ENCODE assay signal across 31 cellular contexts in genomic region chrX:115138040-115138439, GRCh38. TPM values are rescaled to one million over a fixed set of nuclear protein-coding genes. Genes with fewer than 3 reads are reported as not detected.
"Had no signal": no experiment of that assay in that cellular context is flagged by ENCODE, and none has a peak within 500 bp of the region (broad histone marks: within the 10 kb centered on the region; RNA-seq: fewer than 3 reads in every experiment).

No MANE protein-coding gene starts in this region.

- H3K4me3 ChIP-seq: esophagus muscularis mucosa, hepatocyte, lung, spleen, stomach, thoracic aorta, transverse colon had no signal

- H3K36me3 Mint-ChIP-seq: immature natural killer cell; naive B cell; stimulated activated naive B cell treated with anti-CD40 and anti-IgM and Interleukin-4, amounts not matched to agents 10 μg/mL and 1 μg/mL and 100 μg/mL, for 72 hours had no signal

- H3K36me3 ChIP-seq: neutrophil, thoracic aorta, transverse colon had no signal

- H3K27me3 Mint-ChIP-seq: dendritic cell treated with granulocyte-macrophage colony-stimulating factor and Interleukin-4, amounts not matched to agents 40 ng/mL and 50 ng/mL, for 4 days; effector memory CD8-positive, alpha-beta T cell; naive B cell had no signal

- H3K27ac Mint-ChIP-seq: dendritic cell treated with granulocyte-macrophage colony-stimulating factor and Interleukin-4, amounts not matched to agents 40 ng/mL and 50 ng/mL, for 4 days; effector memory CD8-positive, alpha-beta T cell; immature natural killer cell; naive B cell; stimulated activated naive B cell treated with anti-CD40 and anti-IgM and Interleukin-4, amounts not matched to agents 10 μg/mL and 1 μg/mL and 100 μg/mL, for 72 hours had no signal

- H3K27me3 ChIP-seq: esophagus muscularis mucosa, hepatocyte, neutrophil, spleen, transverse colon had no signal

- H3K9me3 Mint-ChIP-seq: dendritic cell treated with granulocyte-macrophage colony-stimulating factor and Interleukin-4, amounts not matched to agents 40 ng/mL and 50 ng/mL, for 4 days had no signal

- DNase-seq: effector memory CD8-positive, alpha-beta T cell; head of caudate nucleus; immature natural killer cell; kidney; left cardiac atrium; left ventricle myocardium superior; mesenchymal stem cell; naive B cell; posterior cingulate gyrus; spleen; stimulated activated CD4-positive, alpha-beta T cell treated with anti-CD3 and anti-CD28 coated beads, Interleukin-15, amount 100 ng/mL, for 24 hours; stimulated activated CD4-positive, alpha-beta T cell treated with anti-CD3 and anti-CD28 coated beads, Interleukin-1b, Interleukin-23, amount 100 ng/mL, for 48 hours; stimulated activated CD4-positive, alpha-beta T cell treated with anti-CD3 and anti-CD28 coated beads, Interleukin-4, amount 100 ng/mL, for 4 hours; stimulated activated naive B cell treated with anti-CD40 and anti-IgM and Interleukin-4, amounts not matched to agents 10 μg/mL and 1 μg/mL and 100 μg/mL, for 72 hours; stomach; substantia nigra; transverse colon had no signal

- H3K4me1 Mint-ChIP-seq: immature natural killer cell; naive B cell; stimulated activated naive B cell treated with anti-CD40 and anti-IgM and Interleukin-4, amounts not matched to agents 10 μg/mL and 1 μg/mL and 100 μg/mL, for 72 hours had no signal

- H3K4me3 Mint-ChIP-seq: dendritic cell treated with granulocyte-macrophage colony-stimulating factor and Interleukin-4, amounts not matched to agents 40 ng/mL and 50 ng/mL, for 4 days; effector memory CD8-positive, alpha-beta T cell; immature natural killer cell; naive B cell; nephron; stimulated activated naive B cell treated with anti-CD40 and anti-IgM and Interleukin-4, amounts not matched to agents 10 μg/mL and 1 μg/mL and 100 μg/mL, for 72 hours had no signal

- H3K27ac ChIP-seq: epithelial cell of prostate, esophagus muscularis mucosa, hepatocyte, neutrophil, spleen, stomach, thoracic aorta, transverse colon had no signal

RNA-seq across cellular contexts. Expression of gene RBMXL3, which starts 51.2 kb away (rescaled TPM):
- total RNA-seq: esophagus muscularis mucosa, fibroblast of villous mesenchyme, hepatocyte, kidney, left cardiac atrium, left ventricle myocardium superior, lung, osteoblast, pulmonary artery endothelial cell, sciatic nerve, skeletal muscle tissue, spleen, stomach, thoracic aorta, transverse colon, urinary bladder had no signal
